In the genomic region with DNA sequence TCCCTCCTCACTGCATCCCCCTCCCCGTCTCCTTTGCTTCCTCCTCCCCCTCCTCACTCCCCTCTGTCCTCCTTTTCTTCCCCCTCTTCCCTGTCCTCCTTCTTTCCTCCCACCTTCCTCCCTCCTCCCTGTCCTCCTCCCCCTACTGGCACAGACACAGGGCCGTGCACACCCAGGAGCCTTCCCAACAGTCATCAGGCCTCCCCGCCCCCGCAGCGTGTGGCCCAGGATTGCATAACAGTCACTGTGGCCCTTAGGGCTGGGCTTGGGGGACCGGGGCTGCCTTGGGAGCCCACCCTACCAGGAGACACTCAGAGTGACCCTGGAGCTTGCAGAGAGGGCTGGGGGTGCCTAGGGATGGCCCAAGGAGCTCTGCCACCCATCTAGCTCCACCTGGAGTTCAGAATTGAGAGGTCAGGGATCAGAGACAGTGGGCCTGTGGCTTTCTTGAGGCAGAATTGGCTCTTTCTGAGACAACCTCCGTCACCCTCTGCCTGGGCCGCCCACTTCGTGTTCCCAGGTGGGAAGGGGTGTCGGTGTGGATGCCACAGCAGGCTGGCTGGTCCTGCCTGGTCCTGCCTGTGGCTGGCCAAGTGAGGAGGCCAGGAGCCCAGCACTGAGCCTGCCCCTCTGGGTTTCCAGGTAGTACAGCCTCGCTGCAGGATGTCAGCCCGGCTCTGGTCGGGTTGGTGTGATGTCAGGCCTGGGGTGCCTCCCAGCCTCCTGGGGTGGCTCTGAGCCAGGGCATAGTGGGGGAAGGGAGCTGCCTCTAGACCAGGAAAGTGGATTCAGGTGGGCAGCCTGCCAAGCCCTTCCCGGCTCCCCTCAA, we compare ENCODE assay signal across 11 cellular contexts. TPM values are rescaled to one million over a fixed set of nuclear protein-coding genes. Genes with fewer than 3 reads are reported as not detected.
A peak's percentile ranks its signal among the peaks of the same experiment; 100 is the strongest.
DNase-seq lines count a peak whose midpoint lies in the region; ATAC-seq and TF ChIP-seq lines count a peak whose summit lies in the region.
"Had no signal": no experiment of that assay in that cellular context is flagged by ENCODE, and none has a peak within 500 bp of the region (broad histone marks: within the 10 kb centered on the region; RNA-seq: fewer than 3 reads in every experiment).

No MANE protein-coding gene starts in this region.

- no peak for TF ChIP-seq EP300 in Ishikawa (IDR thresholded peaks at IDR 0.05; ENCODE audit: borderline replicate concordance)

- H3K27me3 ChIP-seq in duodenal mucosa (ENCODE audit: control insufficient read depth in 1 of 2, insufficient read depth in 2 of 2, low read length in 2 of 2) (no peaks in the 10 kb centered on the region), rectal smooth muscle tissue (ENCODE audit: control insufficient read depth, insufficient read depth, low read length) (no peaks in the 10 kb centered on the region), ascending aorta (no peaks in the 10 kb centered on the region), vagina (no peaks in the 10 kb centered on the region)

- H3K9me3 ChIP-seq in duodenal mucosa (ENCODE audit: control insufficient read depth in 1 of 2, low read length in 2 of 2) (no peaks in the 10 kb centered on the region), ascending aorta (no peaks in the 10 kb centered on the region), vagina (no peaks in the 10 kb centered on the region)

- no peak for DNase-seq in ascending aorta (ENCODE audit: low spot score in 2 of 2)
- no peak for DNase-seq in NCI-H2227 (lab: John Stamatoyannopoulos, UW; ENCODE audit: unreplicated experiment)
- no peak for DNase-seq in vagina (ENCODE audit: extremely low spot score in 2 of 2)
- no peak for DNase-seq in cortex of kidney (lab: John Stamatoyannopoulos, UW)
- DNase-seq: activated CD4-positive, alpha-beta T cell treated with anti-CD3 and anti-CD28 coated beads for 36 hours; KG1; nephron progenitor cell had no signal

- no peak for TF ChIP-seq POLR2A in vagina (IDR thresholded peaks at IDR 0.05)

- TF ChIP-seq CTCF in ascending aorta (IDR thresholded peaks at IDR 0.05) (no peak), vagina (IDR thresholded peaks at IDR 0.05) (no peak)

- intact Hi-C loops in ascending aorta (cut with DNase I) (no loop called here), vagina (cut with DNase I) (loop anchor here (5.0 to 10.0 kb wide), 2 partner anchors 76 to 238 kb away; no protein-coding TSS in a partner anchor)

- peak overlapping the region; percentile 38 to 51 for H3K9ac ChIP-seq in duodenal mucosa (ENCODE audit: low read depth in 1 of 2, low read length in 2 of 2)
- H3K9ac ChIP-seq in rectal smooth muscle tissue (ENCODE audit: low read length): peak overlapping the region; percentile 4

- peak overlapping the region; percentile 63 to 65 for H3K4me3 ChIP-seq in duodenal mucosa (ENCODE audit: low read depth in 1 of 2, low read length in 2 of 2)
- H3K4me3 ChIP-seq in rectal smooth muscle tissue (ENCODE audit: low read length): peak overlapping the region; percentile 32
- H3K4me3 ChIP-seq in ascending aorta: peak overlapping the region in 1 of 2 donors; percentile 30
- peak overlapping the region in 1 of 2 donors; percentile 8 for H3K4me3 ChIP-seq in vagina

- peak; percentile 40 for ATAC-seq in GM18867 (IDR thresholded peaks at IDR 0.05; ENCODE audit: unreplicated experiment)
- ATAC-seq: activated CD4-positive, alpha-beta T cell treated with anti-CD3 and anti-CD28 coated beads for 36 hours had no signal

- TF ChIP-seq RAD21 in Ishikawa (IDR thresholded peaks at IDR 0.05; ENCODE audit: low read depth): no peak

- H3K36me3 ChIP-seq in duodenal mucosa (ENCODE audit: control insufficient read depth in 1 of 2, insufficient read depth in 2 of 2, low read length in 2 of 2): no peaks in the 10 kb centered on the region
- H3K36me3 ChIP-seq in rectal smooth muscle tissue (ENCODE audit: control insufficient read depth, insufficient read depth, low read length): no peaks in the 10 kb centered on the region
- no peaks in the 10 kb centered on the region for H3K36me3 ChIP-seq in ascending aorta
- no peaks in the 10 kb centered on the region for H3K36me3 ChIP-seq in vagina

- H3K27ac ChIP-seq in duodenal mucosa (ENCODE audit: low read depth, low read length) (no peak overlapping the region), rectal smooth muscle tissue (ENCODE audit: low read depth, low read length) (no peak overlapping the region), ascending aorta (peak overlapping the region in 1 of 2 donors; percentile 53), vagina (no peak overlapping the region)

- H3K4me1 ChIP-seq in duodenal mucosa (ENCODE audit: control insufficient read depth in 1 of 2, insufficient read depth in 2 of 2, low read length in 2 of 2) (no peaks in the 10 kb centered on the region), rectal smooth muscle tissue (ENCODE audit: control insufficient read depth, insufficient read depth, low read length) (no peaks in the 10 kb centered on the region), ascending aorta (peaks cover 0 to 3% of the 10 kb centered on the region in 2 donors), vagina (no peaks in the 10 kb centered on the region)

TF ChIP-seq in Ishikawa, 13 proteins besides CTCF, POLR2A, EP300 and RAD21:
- TF ChIP-seq NFIC (IDR thresholded peaks at IDR 0.05): no peak
- no peak for TF ChIP-seq CREB1 (IDR thresholded peaks at IDR 0.05; ENCODE audit: low read depth)
- no peak for TF ChIP-seq YY1 (IDR thresholded peaks at IDR 0.05; ENCODE audit: low read depth)
- peak; percentile 26; the same call in 1 of the 2 replicates for TF ChIP-seq EGR1 (IDR thresholded peaks at IDR 0.05)
- TF ChIP-seq, protein P1, sequence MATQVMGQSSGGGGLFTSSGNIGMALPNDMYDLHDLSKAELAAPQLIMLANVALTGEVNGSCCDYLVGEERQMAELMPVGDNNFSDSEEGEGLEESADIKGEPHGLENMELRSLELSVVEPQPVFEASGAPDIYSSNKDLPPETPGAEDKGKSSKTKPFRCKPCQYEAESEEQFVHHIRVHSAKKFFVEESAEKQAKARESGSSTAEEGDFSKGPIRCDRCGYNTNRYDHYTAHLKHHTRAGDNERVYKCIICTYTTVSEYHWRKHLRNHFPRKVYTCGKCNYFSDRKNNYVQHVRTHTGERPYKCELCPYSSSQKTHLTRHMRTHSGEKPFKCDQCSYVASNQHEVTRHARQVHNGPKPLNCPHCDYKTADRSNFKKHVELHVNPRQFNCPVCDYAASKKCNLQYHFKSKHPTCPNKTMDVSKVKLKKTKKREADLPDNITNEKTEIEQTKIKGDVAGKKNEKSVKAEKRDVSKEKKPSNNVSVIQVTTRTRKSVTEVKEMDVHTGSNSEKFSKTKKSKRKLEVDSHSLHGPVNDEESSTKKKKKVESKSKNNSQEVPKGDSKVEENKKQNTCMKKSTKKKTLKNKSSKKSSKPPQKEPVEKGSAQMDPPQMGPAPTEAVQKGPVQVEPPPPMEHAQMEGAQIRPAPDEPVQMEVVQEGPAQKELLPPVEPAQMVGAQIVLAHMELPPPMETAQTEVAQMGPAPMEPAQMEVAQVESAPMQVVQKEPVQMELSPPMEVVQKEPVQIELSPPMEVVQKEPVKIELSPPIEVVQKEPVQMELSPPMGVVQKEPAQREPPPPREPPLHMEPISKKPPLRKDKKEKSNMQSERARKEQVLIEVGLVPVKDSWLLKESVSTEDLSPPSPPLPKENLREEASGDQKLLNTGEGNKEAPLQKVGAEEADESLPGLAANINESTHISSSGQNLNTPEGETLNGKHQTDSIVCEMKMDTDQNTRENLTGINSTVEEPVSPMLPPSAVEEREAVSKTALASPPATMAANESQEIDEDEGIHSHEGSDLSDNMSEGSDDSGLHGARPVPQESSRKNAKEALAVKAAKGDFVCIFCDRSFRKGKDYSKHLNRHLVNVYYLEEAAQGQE (IDR thresholded peaks at IDR 0.05; ENCODE audit: low read depth): no peak
- peak; percentile 71 for TF ChIP-seq CEBPB (IDR thresholded peaks at IDR 0.05)
- no peak for TF ChIP-seq TEAD4 (IDR thresholded peaks at IDR 0.05)
- no peak for TF ChIP-seq FOXM1 (IDR thresholded peaks at IDR 0.05; ENCODE audit: borderline replicate concordance, low read depth)
- no peak for TF ChIP-seq ZBTB7A (IDR thresholded peaks at IDR 0.05; ENCODE audit: low read depth)
- TF ChIP-seq TCF12 (IDR thresholded peaks at IDR 0.05; ENCODE audit: low read depth): no peak
- no peak for TF ChIP-seq MAX (IDR thresholded peaks at IDR 0.05)
TF ChIP-seq in Ishikawa: peak in this region for 2.

RNA-seq across cellular contexts. Expression of gene SPI1, which starts 1.6 kb away (rescaled TPM):
- total RNA-seq in ascending aorta (98.2 TPM), vagina (15.5 TPM)

RNA-seq across cellular contexts. Expression of gene MYBPC3, which starts 24.3 kb away (rescaled TPM):
- total RNA-seq in ascending aorta: not detected
- not detected for total RNA-seq in vagina
- total RNA-seq: activated CD4-positive, alpha-beta T cell treated with anti-CD3 and anti-CD28 coated beads for 36 hours had no signal

RNA-seq across cellular contexts. Expression of gene SLC39A13, which starts 31.6 kb away (rescaled TPM):
- 246 TPM for total RNA-seq in ascending aorta
- 53.5 TPM for total RNA-seq in vagina

RNA-seq across cellular contexts. Expression of gene PSMC3, which starts 49.5 kb away (rescaled TPM):
- 34.8 TPM for total RNA-seq in ascending aorta
- total RNA-seq in vagina: 89.6 TPM
